Comparison of ENCODE assay signal across 10 cellular contexts in the genomic region with DNA sequence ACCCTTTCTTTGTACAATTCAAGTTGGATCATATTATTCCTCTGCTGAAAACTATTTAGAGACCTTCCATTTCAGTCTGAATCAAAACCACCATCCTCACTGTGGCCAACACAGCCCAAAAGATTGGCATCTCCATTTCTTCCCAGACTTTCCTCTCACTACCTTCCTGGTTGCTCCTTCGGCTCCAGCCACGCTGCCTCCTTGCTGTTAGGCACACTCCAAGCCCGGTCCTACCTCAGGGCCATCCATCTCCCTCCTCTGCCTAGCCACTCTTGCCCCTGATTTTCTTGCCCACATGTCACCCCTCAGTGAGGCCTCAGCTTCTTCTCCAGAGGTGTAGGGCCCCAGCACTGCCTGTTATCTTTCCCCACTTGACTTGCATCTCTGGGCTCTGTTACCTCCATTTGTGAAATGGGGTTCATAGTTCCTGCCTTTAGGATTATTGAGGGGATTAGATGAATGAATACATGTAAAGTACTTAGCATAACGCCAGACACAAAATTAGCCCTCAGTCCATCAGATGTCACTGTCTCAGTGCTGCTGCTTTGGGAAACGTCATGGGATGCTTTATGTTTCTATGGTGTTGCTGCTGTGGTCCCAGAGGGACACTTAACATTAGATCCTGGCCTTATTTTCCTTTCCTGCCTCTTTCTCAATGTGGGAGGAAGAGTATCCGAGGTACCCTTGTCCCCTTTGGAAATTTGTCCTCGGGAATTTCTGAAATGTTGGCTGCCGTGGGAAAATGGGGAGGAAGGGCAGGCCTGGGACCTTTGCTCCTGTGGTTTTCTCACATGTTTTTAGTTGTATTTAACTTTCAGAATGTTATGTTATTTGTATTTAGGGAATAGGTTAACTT. TPM values are rescaled to one million over a fixed set of nuclear protein-coding genes. Genes with fewer than 3 reads are reported as not detected.
DNase-seq lines count a peak whose midpoint lies in the region; ATAC-seq and TF ChIP-seq lines count a peak whose summit lies in the region.
"Had no signal": no experiment of that assay in that cellular context is flagged by ENCODE, and none has a peak within 500 bp of the region (broad histone marks: within the 10 kb centered on the region; RNA-seq: fewer than 3 reads in every experiment).

No MANE protein-coding gene starts in this region.

- H3K36me3 ChIP-seq in IMR-90 (ENCODE audit: control insufficient read depth, insufficient read depth, low read length): peaks cover 3% of the 10 kb centered on the region

- H3K36me3 Mint-ChIP-seq in central memory CD8-positive, alpha-beta T cell (ENCODE audit: insufficient read depth): peaks cover 24% of the 10 kb centered on the region
- peaks cover 42% of the 10 kb centered on the region for H3K36me3 Mint-ChIP-seq in stimulated activated memory B cell treated with anti-CD40 and anti-IgM and Interleukin-4, amounts not matched to agents 10 μg/mL and 1 μg/mL and 100 μg/mL, for 72 hours
- H3K36me3 Mint-ChIP-seq in HFFc6 (ENCODE audit: low read depth): peaks cover 26% of the 10 kb centered on the region

- H2AK5ac ChIP-seq in IMR-90 (ENCODE audit: low read depth, low read length): no peak overlapping the region

- CTCF ChIA-PET in IMR-90 (lab: Yijun Ruan, JAX): no interaction called here

- H3K4ac ChIP-seq in IMR-90 (ENCODE audit: low read depth, low read length): no peak overlapping the region

- H2BK20ac ChIP-seq in IMR-90 (ENCODE audit: low read depth, low read length): no peak overlapping the region

- H3K9me1 ChIP-seq in IMR-90 (ENCODE audit: insufficient read depth, low read length): peaks cover 13% of the 10 kb centered on the region; the same call in 1 of the 2 replicates

- peaks cover 26% of the 10 kb centered on the region; the same call in 1 of the 2 replicates for H4K20me1 ChIP-seq in IMR-90 (ENCODE audit: insufficient read depth, low read length)

- no peak overlapping the region for H4K5ac ChIP-seq in IMR-90 (ENCODE audit: low read depth, low read length)

- H3K4me3 ChIP-seq in IMR-90 (ENCODE audit: insufficient read depth, low read depth, low read length): no peak overlapping the region

- H4K8ac ChIP-seq in IMR-90 (ENCODE audit: low read depth in 2 of 2, low read length in 2 of 2): no peak overlapping the region

- no peak overlapping the region for H3K9ac ChIP-seq in IMR-90 (ENCODE audit: low read depth, low read length)

- no peak overlapping the region for H2AFZ ChIP-seq in IMR-90 (replicated peaks; ENCODE audit: low read length, poor library complexity)

- POLR2A ChIA-PET in IMR-90 (lab: Charles Lee; ENCODE audit: unreplicated experiment): no interaction called here

- peak overlapping the region; percentile 22 for H3K4me3 Mint-ChIP-seq in central memory CD8-positive, alpha-beta T cell
- no peak overlapping the region for H3K4me3 Mint-ChIP-seq in stimulated activated memory B cell treated with anti-CD40 and anti-IgM and Interleukin-4, amounts not matched to agents 10 μg/mL and 1 μg/mL and 100 μg/mL, for 72 hours
- no peak overlapping the region for H3K4me3 Mint-ChIP-seq in HFFc6

- WGBS in IMR-90 (ENCODE audit: extremely low coverage in 2 of 2, insufficient read length in 1 of 2), 2 experiments: 100% methylated on average over 3 of the region's 8 CpGs; no CpG with 5 or more reads in 1 of the 2 experiments

- H3K23ac ChIP-seq in IMR-90 (ENCODE audit: low read depth, low read length): peak overlapping the region; percentile 67; the same call in 1 of the 2 replicates

- ATAC-seq in IMR-90 (ENCODE audit: low read depth) (no peak), left lobe of liver (peak; percentile 72)
- no peak for ATAC-seq in central memory CD8-positive, alpha-beta T cell (replicated peaks; ENCODE audit: extremely low read depth, poor library complexity, severe bottlenecking)
- no peak for ATAC-seq in stimulated activated memory B cell treated with anti-CD40 and anti-IgM and Interleukin-4, amounts not matched to agents 10 μg/mL and 1 μg/mL and 100 μg/mL, for 72 hours

- H3K27ac Mint-ChIP-seq in central memory CD8-positive, alpha-beta T cell (ENCODE audit: low read depth): peak overlapping the region; percentile 90
- peak overlapping the region; percentile 16 for H3K27ac Mint-ChIP-seq in stimulated activated memory B cell treated with anti-CD40 and anti-IgM and Interleukin-4, amounts not matched to agents 10 μg/mL and 1 μg/mL and 100 μg/mL, for 72 hours
- no peak overlapping the region for H3K27ac Mint-ChIP-seq in HFFc6

- no TSS peak for BruUV-seq in IMR-90 (replicated peaks; lab: Mats Ljungman, UMichigan)

- no peak overlapping the region for H2BK15ac ChIP-seq in IMR-90 (ENCODE audit: low read depth, low read length)

- peaks cover 67% of the 10 kb centered on the region for H3K4me1 Mint-ChIP-seq in central memory CD8-positive, alpha-beta T cell
- peaks cover 47% of the 10 kb centered on the region for H3K4me1 Mint-ChIP-seq in stimulated activated memory B cell treated with anti-CD40 and anti-IgM and Interleukin-4, amounts not matched to agents 10 μg/mL and 1 μg/mL and 100 μg/mL, for 72 hours
- H3K4me1 Mint-ChIP-seq in HFFc6 (ENCODE audit: low read depth): no peaks in the 10 kb centered on the region

- intact Hi-C loops in IMR-90 (cut with micrococcal nuclease): no loop called here

- no peak overlapping the region for H3K4me2 ChIP-seq in IMR-90 (ENCODE audit: low read depth, low read length)

- TF ChIP-seq POLR2A in IMR-90 (IDR thresholded peaks at IDR 0.05; ENCODE audit: low read depth, low read length): no peak

- no peak overlapping the region for H2BK120ac ChIP-seq in IMR-90 (ENCODE audit: low read depth, low read length)

- TF ChIP-seq CTCF in IMR-90 (conservative IDR thresholded peaks at IDR 0.05; ENCODE audit: low read depth, low read length): no peak
- no peak for TF ChIP-seq CTCF in HFFc6 (IDR thresholded peaks at IDR 0.05)

- peaks cover 9% of the 10 kb centered on the region for H3K4me1 ChIP-seq in IMR-90 (ENCODE audit: control insufficient read depth, insufficient read depth, low read length)

- no peak overlapping the region for H2AK9ac ChIP-seq in IMR-90 (replicated peaks; ENCODE audit: low read depth, low read length, poor library complexity)

- no peak overlapping the region for H4K91ac ChIP-seq in IMR-90 (ENCODE audit: insufficient read depth, low read depth, low read length)

- H3K27ac ChIP-seq in IMR-90 (ENCODE audit: insufficient read depth, low read length): no peak overlapping the region

- no peak overlapping the region for H2BK5ac ChIP-seq in IMR-90 (ENCODE audit: low read depth, low read length, poor library complexity, severe bottlenecking)

- no peaks in the 10 kb centered on the region for H3K9me3 ChIP-seq in IMR-90 (ENCODE audit: control insufficient read depth, insufficient read depth, low read length)

- H3K18ac ChIP-seq in IMR-90 (ENCODE audit: low read depth, low read length): no peak overlapping the region

- no peak overlapping the region for H3K56ac ChIP-seq in IMR-90 (ENCODE audit: extremely low read depth, insufficient read depth, low read length)

- H3K14ac ChIP-seq in IMR-90 (replicated peaks; ENCODE audit: low read depth, low read length): no peak overlapping the region

- peaks cover 18 to 58% of the 10 kb centered on the region in 2 experiments for H3K79me1 ChIP-seq in IMR-90 (ENCODE audit: low read depth in 1 of 2, low read length in 2 of 2)

- H3K27me3 ChIP-seq in IMR-90 (ENCODE audit: control insufficient read depth, insufficient read depth, low read length): no peaks in the 10 kb centered on the region

- DNase-seq in IMR-90 (no peak), left lobe of liver (ENCODE audit: low spot score) (peak; percentile 66), mesenteric fat pad (ENCODE audit: low spot score) (no peak), foreskin melanocyte (no peak), HFFc6 (no peak)
- no peak for DNase-seq in central memory CD8-positive, alpha-beta T cell (ENCODE audit: low spot score in 2 of 2)
- DNase-seq in effector CD4-positive, alpha-beta T cell: no peak
- DNase-seq: effector CD8-positive, alpha-beta T cell; EL had no signal

- no peaks in the 10 kb centered on the region for H3K27me3 Mint-ChIP-seq in central memory CD8-positive, alpha-beta T cell
- no peaks in the 10 kb centered on the region for H3K27me3 Mint-ChIP-seq in stimulated activated memory B cell treated with anti-CD40 and anti-IgM and Interleukin-4, amounts not matched to agents 10 μg/mL and 1 μg/mL and 100 μg/mL, for 72 hours
- H3K27me3 Mint-ChIP-seq in HFFc6 (ENCODE audit: insufficient read depth): peaks cover 2% of the 10 kb centered on the region; the same call in 1 of the 2 replicates

- TF ChIP-seq RAD21 in IMR-90 (IDR thresholded peaks at IDR 0.05; ENCODE audit: low read length): no peak

- H3K9me3 Mint-ChIP-seq in central memory CD8-positive, alpha-beta T cell: no peaks in the 10 kb centered on the region
- H3K9me3 Mint-ChIP-seq in stimulated activated memory B cell treated with anti-CD40 and anti-IgM and Interleukin-4, amounts not matched to agents 10 μg/mL and 1 μg/mL and 100 μg/mL, for 72 hours: peaks cover 2% of the 10 kb centered on the region
- no peaks in the 10 kb centered on the region for H3K9me3 Mint-ChIP-seq in HFFc6

- dilution Hi-C loops in IMR-90 (cut with HindIII; ENCODE audit: low sequenced_read_pairs, unreplicated experiment): no loop called here

- in situ Hi-C loops in IMR-90 (cut with MboI; ENCODE audit: low sequenced_read_pairs): no loop called here

TF ChIP-seq in IMR-90, 13 proteins besides CTCF, POLR2A, EP300 and RAD21 (continues in another document):
- TF ChIP-seq SMC3 (IDR thresholded peaks at IDR 0.05; ENCODE audit: low read depth, low read length): no peak
- TF ChIP-seq RFX5 (IDR thresholded peaks at IDR 0.05; ENCODE audit: low read depth, low read length): no peak
- TF ChIP-seq MXI1 (IDR thresholded peaks at IDR 0.05; ENCODE audit: borderline replicate concordance, low read depth, low read length): no peak
- no peak for TF ChIP-seq MAZ (IDR thresholded peaks at IDR 0.05; ENCODE audit: borderline replicate concordance, low read depth, low read length)
- no peak for TF ChIP-seq CHD1 (IDR thresholded peaks at IDR 0.05; ENCODE audit: low read depth, low read length)
- TF ChIP-seq FOS (IDR thresholded peaks at IDR 0.05; ENCODE audit: low read depth, low read length): no peak
- TF ChIP-seq, protein P1, sequence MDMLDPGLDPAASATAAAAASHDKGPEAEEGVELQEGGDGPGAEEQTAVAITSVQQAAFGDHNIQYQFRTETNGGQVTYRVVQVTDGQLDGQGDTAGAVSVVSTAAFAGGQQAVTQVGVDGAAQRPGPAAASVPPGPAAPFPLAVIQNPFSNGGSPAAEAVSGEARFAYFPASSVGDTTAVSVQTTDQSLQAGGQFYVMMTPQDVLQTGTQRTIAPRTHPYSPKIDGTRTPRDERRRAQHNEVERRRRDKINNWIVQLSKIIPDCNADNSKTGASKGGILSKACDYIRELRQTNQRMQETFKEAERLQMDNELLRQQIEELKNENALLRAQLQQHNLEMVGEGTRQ (IDR thresholded peaks at IDR 0.05; ENCODE audit: low read depth, low read length): no peak

RNA-seq across cellular contexts. Expression of a gene that starts 31.3 kb away (rescaled TPM):
- 20.6 and 23.1 TPM in 2 replicates for total RNA-seq in IMR-90 (2012; rRNA removed)
- polyA plus RNA-seq in IMR-90 (2012; rRNA removed): 4.7 and 5.9 TPM in 2 replicates
- polyA plus RNA-seq in IMR-90 (2012; cell fraction: cytosol; rRNA removed): 1.5 and 3.2 TPM in 2 replicates
- polyA plus RNA-seq in IMR-90 (2012; cell fraction: nucleus; rRNA removed; ENCODE audit: low replicate concordance): 9.9 and 18.3 TPM in 2 replicates
- total RNA-seq in left lobe of liver: 12.4 TPM
- total RNA-seq in mesenteric fat pad: 59.1 TPM
- 10 to 100 TPM; 10.0 to 13.8 (median 11.6) TPM for total RNA-seq in HFFc6 (2021; fragmentation: NEBNext Ultra II Directional; extraction: Animal tissue kit (Norgen Biotek cat#: 25700))
